ENCODE assay signal across 24 cellular contexts in genomic region chr6:133173276-133173675, GRCh38.
DNase-seq lines count a peak whose midpoint lies in the region; ATAC-seq and TF ChIP-seq lines count a peak whose summit lies in the region.
"Had no signal": no experiment of that assay in that cellular context is flagged by ENCODE, and none has a peak within 500 bp of the region (broad histone marks: within the 10 kb centered on the region; RNA-seq: fewer than 3 reads in every experiment).

No MANE protein-coding gene starts in this region.

- H3K9ac ChIP-seq in trophoblast cell (ENCODE audit: low read length) = peak overlapping the region; percentile 73
- H3K9ac ChIP-seq: BLaER1 treated with 17β-estradiol and CSF1 and Interleukin-3, amounts not matched to agents 10 nM and 100 nM had no signal

- no peaks in the 10 kb centered on the region for H3K4me1 ChIP-seq in heart left ventricle
- H3K4me1 ChIP-seq in left ventricle myocardium inferior = no peaks in the 10 kb centered on the region
- H3K4me1 ChIP-seq in trophoblast cell (ENCODE audit: control insufficient read depth in 1 of 2, insufficient read depth in 2 of 2, low read length in 2 of 2) = no peaks in the 10 kb centered on the region
- H3K4me1 ChIP-seq: A549; BE2C; BLaER1 treated with 17β-estradiol and CSF1 and Interleukin-3, amounts not matched to agents 10 nM and 100 nM had no signal

- no peak overlapping the region for H3K23ac ChIP-seq in trophoblast cell (ENCODE audit: low read length)

- no peak overlapping the region for H3K4ac ChIP-seq in trophoblast cell (ENCODE audit: low read depth, low read length)

- no peaks in the 10 kb centered on the region for H3K27me3 ChIP-seq in heart left ventricle
- no peaks in the 10 kb centered on the region for H3K27me3 ChIP-seq in left ventricle myocardium inferior (ENCODE audit: low read depth)
- no peaks in the 10 kb centered on the region for H3K27me3 ChIP-seq in trophoblast cell (ENCODE audit: insufficient read depth, low read length)
- H3K27me3 ChIP-seq: BE2C; BLaER1 treated with 17β-estradiol and CSF1 and Interleukin-3, amounts not matched to agents 10 nM and 100 nM had no signal

- WGBS in heart left ventricle, 4 donors = 55 to 69% (median 65%) methylated on average over 4 of the region's 4 CpGs
- WGBS in trophoblast cell (ENCODE audit: extremely low coverage, insufficient coverage, insufficient read length) = no CpG with 5 or more reads among the region's 4 CpGs

- no peak overlapping the region for H3K4me2 ChIP-seq in trophoblast cell (ENCODE audit: low read length)
- H3K4me2 ChIP-seq: A549; BLaER1 treated with 17β-estradiol and CSF1 and Interleukin-3, amounts not matched to agents 10 nM and 100 nM had no signal

- no peak overlapping the region for H2AFZ ChIP-seq in trophoblast cell (ENCODE audit: insufficient read depth, low read length, poor library complexity)

- H2BK12ac ChIP-seq in trophoblast cell (ENCODE audit: low read length) = no peak overlapping the region

- intact Hi-C loops in Right ventricle myocardium superior (cut with DNase I) = no loop called here
- intact Hi-C loops in cardiac septum (cut with DNase I) = no loop called here
- intact Hi-C loops in heart left ventricle (cut with DNase I) = loop anchor here in 2 of 10 donors (10.0 kb wide), 1 partner anchor 208 kb away; no protein-coding TSS in a partner anchor
- intact Hi-C loops in left ventricle myocardium inferior (cut with micrococcal nuclease) = no loop called here

- H3K18ac ChIP-seq in trophoblast cell (ENCODE audit: low read length) = no peak overlapping the region

- no peaks in the 10 kb centered on the region for H3K79me2 ChIP-seq in trophoblast cell (ENCODE audit: control insufficient read depth, insufficient read depth, low read length, poor library complexity)

- H4K91ac ChIP-seq in trophoblast cell (ENCODE audit: low read depth, low read length) = no peak overlapping the region

- H2AK5ac ChIP-seq in trophoblast cell (ENCODE audit: low read length) = no peak overlapping the region

- H3K36me3 ChIP-seq in heart left ventricle = no peaks in the 10 kb centered on the region
- no peaks in the 10 kb centered on the region for H3K36me3 ChIP-seq in left ventricle myocardium inferior
- no peaks in the 10 kb centered on the region for H3K36me3 ChIP-seq in trophoblast cell (ENCODE audit: control insufficient read depth in 1 of 2, insufficient read depth in 2 of 2, low read length in 2 of 2)
- H3K36me3 ChIP-seq: BE2C, HAP-1 had no signal

- no peaks in the 10 kb centered on the region for H3K79me1 ChIP-seq in trophoblast cell (ENCODE audit: low read length)

- H2BK5ac ChIP-seq in trophoblast cell (ENCODE audit: low read depth, low read length, poor library complexity) = no peak overlapping the region

- no peak overlapping the region for H3K4me3 ChIP-seq in heart left ventricle
- no peak overlapping the region for H3K4me3 ChIP-seq in left ventricle myocardium inferior
- H3K4me3 ChIP-seq in trophoblast cell (ENCODE audit: low read depth, low read length) = no peak overlapping the region
- H3K4me3 ChIP-seq: A549, GM12878, HAP-1 had no signal

- H4K8ac ChIP-seq in trophoblast cell (ENCODE audit: low read depth, low read length) = no peak overlapping the region

- H3K27ac ChIP-seq in heart left ventricle (no peak overlapping the region), left ventricle myocardium inferior (replicated peaks) (no peak overlapping the region), trophoblast cell (ENCODE audit: low read depth, low read length) (no peak overlapping the region)
- H3K27ac ChIP-seq: A549; BLaER1 treated with 17β-estradiol and CSF1 and Interleukin-3, amounts not matched to agents 10 nM and 100 nM had no signal

- no peak overlapping the region for H4K12ac ChIP-seq in trophoblast cell (ENCODE audit: low read depth, low read length)

- peak; percentile 85 for ATAC-seq in Right ventricle myocardium superior (ENCODE audit: poor library complexity)
- peak in 3 of 4 donors; percentile 48 to 62 (median 51) for ATAC-seq in heart left ventricle
- ATAC-seq: A549, GM12878 had no signal

- DNase-seq in Right ventricle myocardium superior (peak; percentile 36), cardiac septum (ENCODE audit: low spot score) (no peak), heart left ventricle (peak in 4 of 5 donors; percentile 21 to 59 (median 39)), left ventricle myocardium inferior (peak; percentile 17), trophoblast cell (no peak), germinal center (ENCODE audit: low spot score) (no peak), inferior parietal cortex (ENCODE audit: extremely low spot score) (no peak), GM19240 (ENCODE audit: insufficient read length, low spot score) (no peak)
- DNase-seq: 8988T; ACHN; AML-193; BE2C; CD4-positive, alpha-beta T cell; CD8-positive, alpha-beta memory T cell; DMS 273 treated with DMSO at 0.1 percent for 48 hours; DMS79; EL; GDM1; GOT3; HFFc6 had no signal

- no peak overlapping the region for H3K14ac ChIP-seq in trophoblast cell (ENCODE audit: low read length)

- H2BK120ac ChIP-seq in trophoblast cell (ENCODE audit: insufficient read depth, low read length, poor library complexity) = no peak overlapping the region

- no peak for TF ChIP-seq CTCF in heart left ventricle (IDR thresholded peaks at IDR 0.05)
- no peak for TF ChIP-seq CTCF in left ventricle myocardium inferior (IDR thresholded peaks at IDR 0.05; ENCODE audit: borderline replicate concordance)

- TF ChIP-seq POLR2A in heart left ventricle (IDR thresholded peaks at IDR 0.05) = no peak

- H3K9me3 ChIP-seq in heart left ventricle (peaks cover 0 to 8% (median 0%) of the 10 kb centered on the region in 12 donors), left ventricle myocardium inferior (replicated peaks) (peaks cover 12% of the 10 kb centered on the region), trophoblast cell (ENCODE audit: insufficient read depth, low read depth, low read length) (peaks cover 7% of the 10 kb centered on the region)
- H3K9me3 ChIP-seq: A549, BE2C had no signal

Comparison
In these comparisons a context has a peak if more than half of its experiments do, and no peak if none do; other contexts are left out.
1. DNase-seq: peak in Right ventricle myocardium superior (single experiment), heart left ventricle (4 of 5) and left ventricle myocardium inferior (single experiment); none in cardiac septum (single experiment), trophoblast cell (0 of 2), germinal center (single experiment), inferior parietal cortex (single experiment) and GM19240 (single experiment).